14 cellular contexts compared by ENCODE assay signal in the genomic region with DNA sequence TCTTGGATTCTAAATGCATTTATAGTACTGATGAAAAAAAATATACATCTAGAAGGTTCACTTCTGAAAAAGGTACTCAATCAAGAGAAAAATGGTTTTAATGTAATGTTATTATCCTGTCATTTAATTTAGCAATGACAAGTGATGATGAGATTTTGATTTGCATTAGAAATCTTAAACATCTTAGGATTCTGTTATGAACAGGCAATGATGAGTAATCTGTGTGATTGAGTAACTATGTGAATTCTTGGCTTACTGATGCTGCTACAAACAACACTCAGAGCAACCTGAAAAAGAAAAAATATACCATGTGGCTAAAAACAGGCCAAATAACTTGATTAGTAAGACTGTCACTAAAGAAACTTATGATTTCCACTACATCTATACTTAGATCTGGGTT. TPM values are rescaled to one million over a fixed set of nuclear protein-coding genes. Genes with fewer than 3 reads are reported as not detected.
DNase-seq lines count a peak whose midpoint lies in the region; ATAC-seq, FAIRE-seq and TF ChIP-seq lines count a peak whose summit lies in the region.
"Had no signal": no experiment of that assay in that cellular context is flagged by ENCODE, and none has a peak within 500 bp of the region (broad histone marks: within the 10 kb centered on the region; RNA-seq: fewer than 3 reads in every experiment).

No MANE protein-coding gene starts in this region.

- peaks cover 0 to 15% of the 10 kb centered on the region in 2 experiments; a peak in 1 of 4 replicates for H3K4me1 ChIP-seq in SK-N-SH (ENCODE audit: control insufficient read depth in 1 of 2, insufficient read depth in 2 of 2, low read depth in 1 of 2, low read length in 1 of 2)

- H3K9me2 ChIP-seq in SK-N-SH, result no peaks in the 10 kb centered on the region

- H3K27me3 ChIP-seq in SK-N-SH (ENCODE audit: insufficient read depth), result no peaks in the 10 kb centered on the region
- H3K27me3 ChIP-seq: gastrocnemius medialis, neutrophil had no signal

- H3K9ac ChIP-seq in SK-N-SH, result no peak overlapping the region

- H3F3A ChIP-seq in SK-N-SH (replicated peaks; ENCODE audit: insufficient read depth), result peaks cover 10% of the 10 kb centered on the region

- H3K9me3 ChIP-seq in SK-N-SH, result peaks cover 3% of the 10 kb centered on the region; the same call in 1 of the 2 replicates
- H3K9me3 ChIP-seq: gastrocnemius medialis, neutrophil had no signal

- peak; percentile 25 for FAIRE-seq in G401.6 (lab: Jason Lieb, UNC)
- FAIRE-seq: GM12891 had no signal

- no peak; a peak in 1 of 4 replicates for TF ChIP-seq EP300 in SK-N-SH (IDR thresholded peaks at IDR 0.05; ENCODE audit: borderline replicate concordance in 1 of 2, low read depth in 1 of 2, low read length in 1 of 2)

- no peak for TF ChIP-seq RAD21 in SK-N-SH (IDR thresholded peaks at IDR 0.05; ENCODE audit: low read length)

- H2AFZ ChIP-seq in SK-N-SH (ENCODE audit: low read depth), result no peak overlapping the region

- DNase-seq in AG04449 (ENCODE audit: low read depth, low spot score) (peak; percentile 59), SK-N-SH (no peak), fibroblast of the aortic adventitia (ENCODE audit: low read depth) (peak; percentile 82), D341Med (ENCODE audit: low spot score) (no peak), globus pallidus (ENCODE audit: low spot score) (no peak), activated gamma-delta T cell treated with Interleukin-2 at 50 U/mL for 16 hours (no peak)
- DNase-seq: gastrocnemius medialis, KG1, left ventricle myocardium superior, T1000 had no signal

- CTCF ChIA-PET in AG04449 (lab: Yijun Ruan, JAX) (no interaction called here), SK-N-SH (lab: Yijun Ruan, JAX) (no interaction called here)

- H3K36me3 ChIP-seq in SK-N-SH (replicated peaks in 1 of 2; ENCODE audit: control insufficient read depth in 1 of 2, insufficient read depth in 2 of 2, low read length in 1 of 2), result no peaks in the 10 kb centered on the region
- H3K36me3 ChIP-seq: gastrocnemius medialis, neutrophil had no signal

- no peaks in the 10 kb centered on the region for H3K79me2 ChIP-seq in SK-N-SH (ENCODE audit: insufficient read depth)

- no peak overlapping the region for H3K4me3 ChIP-seq in AG04449 (ENCODE audit: low read depth, low read length)
- H3K4me3 ChIP-seq in SK-N-SH (ENCODE audit: low read depth in 2 of 2, low read length in 1 of 2), result no peak overlapping the region
- H3K4me3 ChIP-seq in fibroblast of the aortic adventitia (ENCODE audit: low read depth, low read length), result no peak overlapping the region
- H3K4me3 ChIP-seq: gastrocnemius medialis had no signal

- no peak overlapping the region for H3K4me2 ChIP-seq in SK-N-SH

- POLR2A ChIA-PET in AG04449 (lab: Yijun Ruan, JAX), result no interaction called here
- POLR2A ChIA-PET in SK-N-SH (lab: Yijun Ruan, JAX), result no interaction called here

- ATAC-seq in HG03439 (IDR thresholded peaks at IDR 0.05; ENCODE audit: unreplicated experiment), result no peak
- ATAC-seq: gastrocnemius medialis, left ventricle myocardium superior had no signal

- H4K20me1 ChIP-seq in SK-N-SH (ENCODE audit: insufficient read depth), result no peaks in the 10 kb centered on the region

- TF ChIP-seq CTCF in AG04449 (IDR thresholded peaks at IDR 0.05; ENCODE audit: insufficient read depth, low read length, missing control alignments) (no peak), SK-N-SH (IDR thresholded peaks at IDR 0.05) (no peak), fibroblast of the aortic adventitia (IDR thresholded peaks at IDR 0.05; ENCODE audit: insufficient read depth, low read length) (no peak)

- peak overlapping the region in 1 of 2 experiments; percentile 32; a peak in 1 of 4 replicates for H3K27ac ChIP-seq in SK-N-SH (ENCODE audit: low read depth in 2 of 2, low read length in 1 of 2)
- H3K27ac ChIP-seq: gastrocnemius medialis, neutrophil had no signal

TF ChIP-seq in SK-N-SH, 30 proteins besides CTCF, POLR2A, EP300 and RAD21:
- peak; percentile 58 for TF ChIP-seq TCF12 (IDR thresholded peaks at IDR 0.05)
- peak; percentile 61 for TF ChIP-seq JUND (IDR thresholded peaks at IDR 0.05)
- TF ChIP-seq, protein P1, sequence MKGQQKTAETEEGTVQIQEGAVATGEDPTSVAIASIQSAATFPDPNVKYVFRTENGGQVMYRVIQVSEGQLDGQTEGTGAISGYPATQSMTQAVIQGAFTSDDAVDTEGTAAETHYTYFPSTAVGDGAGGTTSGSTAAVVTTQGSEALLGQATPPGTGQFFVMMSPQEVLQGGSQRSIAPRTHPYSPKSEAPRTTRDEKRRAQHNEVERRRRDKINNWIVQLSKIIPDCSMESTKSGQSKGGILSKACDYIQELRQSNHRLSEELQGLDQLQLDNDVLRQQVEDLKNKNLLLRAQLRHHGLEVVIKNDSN (IDR thresholded peaks at IDR 0.05; ENCODE audit: borderline replicate concordance, low read depth), result no peak
- TF ChIP-seq, protein P2, sequence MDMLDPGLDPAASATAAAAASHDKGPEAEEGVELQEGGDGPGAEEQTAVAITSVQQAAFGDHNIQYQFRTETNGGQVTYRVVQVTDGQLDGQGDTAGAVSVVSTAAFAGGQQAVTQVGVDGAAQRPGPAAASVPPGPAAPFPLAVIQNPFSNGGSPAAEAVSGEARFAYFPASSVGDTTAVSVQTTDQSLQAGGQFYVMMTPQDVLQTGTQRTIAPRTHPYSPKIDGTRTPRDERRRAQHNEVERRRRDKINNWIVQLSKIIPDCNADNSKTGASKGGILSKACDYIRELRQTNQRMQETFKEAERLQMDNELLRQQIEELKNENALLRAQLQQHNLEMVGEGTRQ (IDR thresholded peaks at IDR 0.05; ENCODE audit: borderline replicate concordance, low read depth, low read length), result no peak
- no peak for TF ChIP-seq GABPA (IDR thresholded peaks at IDR 0.05; ENCODE audit: low read depth)
- TF ChIP-seq, protein P3, sequence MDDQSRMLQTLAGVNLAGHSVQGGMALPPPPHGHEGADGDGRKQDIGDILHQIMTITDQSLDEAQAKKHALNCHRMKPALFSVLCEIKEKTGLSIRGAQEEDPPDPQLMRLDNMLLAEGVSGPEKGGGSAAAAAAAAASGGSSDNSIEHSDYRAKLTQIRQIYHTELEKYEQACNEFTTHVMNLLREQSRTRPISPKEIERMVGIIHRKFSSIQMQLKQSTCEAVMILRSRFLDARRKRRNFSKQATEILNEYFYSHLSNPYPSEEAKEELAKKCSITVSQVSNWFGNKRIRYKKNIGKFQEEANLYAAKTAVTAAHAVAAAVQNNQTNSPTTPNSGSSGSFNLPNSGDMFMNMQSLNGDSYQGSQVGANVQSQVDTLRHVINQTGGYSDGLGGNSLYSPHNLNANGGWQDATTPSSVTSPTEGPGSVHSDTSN (IDR thresholded peaks at IDR 0.05), result peak; percentile 57
- peak; percentile 54; the same call in 1 of the 2 replicates for TF ChIP-seq NFIC (IDR thresholded peaks at IDR 0.05; ENCODE audit: borderline replicate concordance)
- TF ChIP-seq FOSL2 (IDR thresholded peaks at IDR 0.05; ENCODE audit: borderline replicate concordance, low read depth), result peak; percentile 77
- TF ChIP-seq, protein P4, sequence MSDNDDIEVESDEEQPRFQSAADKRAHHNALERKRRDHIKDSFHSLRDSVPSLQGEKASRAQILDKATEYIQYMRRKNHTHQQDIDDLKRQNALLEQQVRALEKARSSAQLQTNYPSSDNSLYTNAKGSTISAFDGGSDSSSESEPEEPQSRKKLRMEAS (IDR thresholded peaks at IDR 0.05; ENCODE audit: low read depth), result 0 out of 2 replicates have a peak, but pooled peaks have one; percentile 10
- TF ChIP-seq, protein P5, sequence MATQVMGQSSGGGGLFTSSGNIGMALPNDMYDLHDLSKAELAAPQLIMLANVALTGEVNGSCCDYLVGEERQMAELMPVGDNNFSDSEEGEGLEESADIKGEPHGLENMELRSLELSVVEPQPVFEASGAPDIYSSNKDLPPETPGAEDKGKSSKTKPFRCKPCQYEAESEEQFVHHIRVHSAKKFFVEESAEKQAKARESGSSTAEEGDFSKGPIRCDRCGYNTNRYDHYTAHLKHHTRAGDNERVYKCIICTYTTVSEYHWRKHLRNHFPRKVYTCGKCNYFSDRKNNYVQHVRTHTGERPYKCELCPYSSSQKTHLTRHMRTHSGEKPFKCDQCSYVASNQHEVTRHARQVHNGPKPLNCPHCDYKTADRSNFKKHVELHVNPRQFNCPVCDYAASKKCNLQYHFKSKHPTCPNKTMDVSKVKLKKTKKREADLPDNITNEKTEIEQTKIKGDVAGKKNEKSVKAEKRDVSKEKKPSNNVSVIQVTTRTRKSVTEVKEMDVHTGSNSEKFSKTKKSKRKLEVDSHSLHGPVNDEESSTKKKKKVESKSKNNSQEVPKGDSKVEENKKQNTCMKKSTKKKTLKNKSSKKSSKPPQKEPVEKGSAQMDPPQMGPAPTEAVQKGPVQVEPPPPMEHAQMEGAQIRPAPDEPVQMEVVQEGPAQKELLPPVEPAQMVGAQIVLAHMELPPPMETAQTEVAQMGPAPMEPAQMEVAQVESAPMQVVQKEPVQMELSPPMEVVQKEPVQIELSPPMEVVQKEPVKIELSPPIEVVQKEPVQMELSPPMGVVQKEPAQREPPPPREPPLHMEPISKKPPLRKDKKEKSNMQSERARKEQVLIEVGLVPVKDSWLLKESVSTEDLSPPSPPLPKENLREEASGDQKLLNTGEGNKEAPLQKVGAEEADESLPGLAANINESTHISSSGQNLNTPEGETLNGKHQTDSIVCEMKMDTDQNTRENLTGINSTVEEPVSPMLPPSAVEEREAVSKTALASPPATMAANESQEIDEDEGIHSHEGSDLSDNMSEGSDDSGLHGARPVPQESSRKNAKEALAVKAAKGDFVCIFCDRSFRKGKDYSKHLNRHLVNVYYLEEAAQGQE (IDR thresholded peaks at IDR 0.05; ENCODE audit: low read depth, low read length), result no peak

RNA-seq across cellular contexts. Expression of a gene that starts 30.1 kb away (rescaled TPM):
- 7.2 and 7.4 TPM in 2 replicates for polyA plus RNA-seq in SK-N-SH (2012; rRNA removed)
- 5.9 TPM in 2 replicates for polyA plus RNA-seq in SK-N-SH (2012; cell fraction: cytosol; rRNA removed)
- 19.1 and 23.8 TPM in 2 replicates for polyA plus RNA-seq in SK-N-SH (2012; cell fraction: nucleus; rRNA removed)
- 1.3 and 1.4 TPM in 2 replicates for total RNA-seq in fibroblast of the aortic adventitia (ENCODE audit: low replicate concordance)

RNA-seq across cellular contexts. Expression of a gene that starts 30.4 kb away (rescaled TPM):
- polyA plus RNA-seq in SK-N-SH (2012; rRNA removed), result 28.5 and 34.0 TPM in 2 replicates
- polyA plus RNA-seq in SK-N-SH (2012; cell fraction: cytosol; rRNA removed), result 28.4 and 31.3 TPM in 2 replicates
- 19.9 and 24.1 TPM in 2 replicates for polyA plus RNA-seq in SK-N-SH (2012; cell fraction: nucleus; rRNA removed)
- total RNA-seq in fibroblast of the aortic adventitia (ENCODE audit: low replicate concordance), result 18.8 and 45.3 TPM in 2 replicates

Comparison
In these comparisons a context has a peak if more than half of its experiments do, and no peak if none do; other contexts are left out.
1. DNase-seq: peak in AG04449 (single experiment) and fibroblast of the aortic adventitia (single experiment); none in SK-N-SH (single experiment), D341Med (single experiment), globus pallidus (single experiment) and activated gamma-delta T cell treated with Interleukin-2 at 50 U/mL for 16 hours (single experiment).